ENCODE assay signal across 15 cellular contexts in the genomic region with DNA sequence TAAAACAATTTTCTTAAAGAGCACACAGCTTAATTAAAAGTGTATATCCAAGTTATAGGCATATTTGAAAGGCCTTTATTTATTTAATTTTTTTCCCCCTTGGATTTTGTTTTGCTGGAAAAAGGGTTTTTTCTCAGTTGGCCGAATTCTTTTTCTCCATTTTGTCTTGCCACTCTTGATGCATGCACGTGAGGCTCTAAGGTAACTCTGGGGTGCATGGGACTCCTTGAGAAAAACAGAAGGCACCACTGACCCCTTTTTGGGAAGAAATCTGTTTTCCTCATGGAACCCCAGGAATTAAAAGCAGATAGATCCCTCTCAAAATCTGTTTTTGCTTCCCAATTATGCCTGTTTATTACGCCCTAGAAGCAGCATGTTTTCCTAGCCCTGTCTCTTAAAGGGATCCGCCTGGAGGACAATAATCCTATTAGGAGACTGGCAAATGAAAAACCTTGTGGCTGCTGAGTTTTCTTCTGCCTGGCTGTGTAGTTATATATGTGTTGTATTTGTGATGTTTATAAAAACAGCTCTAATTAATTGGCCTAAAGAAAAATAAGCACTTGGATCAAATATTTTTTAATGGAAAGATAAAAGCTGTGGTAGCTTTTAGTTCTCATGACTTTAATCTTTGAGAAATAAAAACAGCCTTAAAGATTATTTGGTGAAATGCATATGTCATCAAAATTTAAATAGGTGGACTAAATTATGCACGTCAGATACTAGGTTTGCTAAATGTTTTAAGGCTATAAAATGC.
A peak's percentile ranks its signal among the peaks of the same experiment; 100 is the strongest.
DNase-seq lines count a peak whose midpoint lies in the region; ATAC-seq, FAIRE-seq and TF ChIP-seq lines count a peak whose summit lies in the region.
"Had no signal": no experiment of that assay in that cellular context is flagged by ENCODE, and none has a peak within 500 bp of the region (broad histone marks: within the 10 kb centered on the region; RNA-seq: fewer than 3 reads in every experiment).

No MANE protein-coding gene starts in this region.

- peak overlapping the region; percentile 71 for H3K27ac ChIP-seq in HUES64 (ENCODE audit: low read depth, low read length)
- H3K27ac ChIP-seq: coronary artery, lower lobe of right lung, psoas muscle had no signal

- H3K9me3 ChIP-seq in HUES64 (ENCODE audit: insufficient read depth, low read depth, low read length), result peaks cover 42% of the 10 kb centered on the region
- H3K9me3 ChIP-seq: psoas muscle had no signal

- H3K4me3 Mint-ChIP-seq in activated T-helper 17 cell treated with anti-CD3 and anti-CD28 coated beads, Interleukin-2, amount 50 U/mL, for 72 hours, result peak overlapping the region; percentile 17
- peak overlapping the region; percentile 86 for H3K4me3 Mint-ChIP-seq in nephron progenitor cell

- no peak for TF ChIP-seq POLR2A in GM12892 (IDR thresholded peaks at IDR 0.05; ENCODE audit: low read depth, low read length)

- H3K27me3 ChIP-seq in HUES64 (ENCODE audit: insufficient read depth, low read length), result no peaks in the 10 kb centered on the region

- H3K4me1 ChIP-seq in HUES64 (ENCODE audit: insufficient read depth, low read length), result peaks cover 7% of the 10 kb centered on the region
- H3K4me1 ChIP-seq: lower lobe of right lung, psoas muscle had no signal

- H3K4me1 Mint-ChIP-seq in activated T-helper 17 cell treated with anti-CD3 and anti-CD28 coated beads, Interleukin-2, amount 50 U/mL, for 72 hours, result no peaks in the 10 kb centered on the region
- peaks cover 6% of the 10 kb centered on the region for H3K4me1 Mint-ChIP-seq in nephron progenitor cell

- H3K4me3 ChIP-seq in HUES64 (ENCODE audit: low read length), result peak overlapping the region; percentile 74
- H3K4me3 ChIP-seq: coronary artery, lower lobe of right lung, psoas muscle had no signal

- peak; percentile 19 to 41 for DNase-seq in NCI-H2081 (lab: John Stamatoyannopoulos, UW)
- no peak for DNase-seq in NCI-H2081 treated with DMSO at 0.1 percent for 48 hours (lab: John Stamatoyannopoulos, UW)
- DNase-seq in nephron progenitor cell, result no peak
- DNase-seq in NCI-H1105 (lab: John Stamatoyannopoulos, UW), result no peak
- DNase-seq in NCI-H345 treated with DMSO at 0.1 percent for 48 hours (lab: John Stamatoyannopoulos, UW; ENCODE audit: unreplicated experiment), result no peak
- DNase-seq in GM12892 (ENCODE audit: insufficient read length), result no peak
- DNase-seq: foreskin fibroblast, lower lobe of right lung, NCI-H2171, psoas muscle had no signal

- WGBS in HUES64, result 35% methylated on average over 5 of the region's 5 CpGs

- H3K9me3 Mint-ChIP-seq in activated T-helper 17 cell treated with anti-CD3 and anti-CD28 coated beads, Interleukin-2, amount 50 U/mL, for 72 hours, result peaks cover 9% of the 10 kb centered on the region
- peaks cover 57% of the 10 kb centered on the region for H3K9me3 Mint-ChIP-seq in nephron progenitor cell

- H3K9ac ChIP-seq in HUES64 (ENCODE audit: low read depth, low read length), result peak overlapping the region; percentile 98

- no peak for TF ChIP-seq CTCF in nephron progenitor cell (IDR thresholded peaks at IDR 0.05)

- no peak overlapping the region for H3K27ac Mint-ChIP-seq in activated T-helper 17 cell treated with anti-CD3 and anti-CD28 coated beads, Interleukin-2, amount 50 U/mL, for 72 hours
- no peak overlapping the region for H3K27ac Mint-ChIP-seq in nephron progenitor cell

- peaks cover 44% of the 10 kb centered on the region for H3K36me3 ChIP-seq in HUES64 (ENCODE audit: insufficient read depth, low read length)
- H3K36me3 ChIP-seq: lower lobe of right lung had no signal

- no peak for FAIRE-seq in GM12892 (lab: Jason Lieb, UNC)

- no peaks in the 10 kb centered on the region for H3K27me3 Mint-ChIP-seq in activated T-helper 17 cell treated with anti-CD3 and anti-CD28 coated beads, Interleukin-2, amount 50 U/mL, for 72 hours
- no peaks in the 10 kb centered on the region for H3K27me3 Mint-ChIP-seq in nephron progenitor cell (ENCODE audit: low read depth, poor library complexity)

- ATAC-seq in activated T-helper 17 cell treated with anti-CD3 and anti-CD28 coated beads, Interleukin-2, amount 50 U/mL, for 72 hours (replicated peaks), result no peak
- ATAC-seq: activated naive CD4-positive, alpha-beta T cell treated with anti-CD3 and anti-CD28 coated beads, Interleukin-2, amount 50 U/mL, for 72 hours; lower lobe of right lung; psoas muscle; Right ventricle myocardium inferior had no signal

- H3K36me3 Mint-ChIP-seq in activated T-helper 17 cell treated with anti-CD3 and anti-CD28 coated beads, Interleukin-2, amount 50 U/mL, for 72 hours (ENCODE audit: low read depth), result no peaks in the 10 kb centered on the region
- H3K36me3 Mint-ChIP-seq in nephron progenitor cell (ENCODE audit: low read depth), result peaks cover 48% of the 10 kb centered on the region

Comparison
In these comparisons a context has a peak if more than half of its experiments do, and no peak if none do; other contexts are left out.
1. DNase-seq: peak in NCI-H2081 (2 of 2); none in NCI-H2081 treated with DMSO at 0.1 percent for 48 hours (single experiment), nephron progenitor cell (single experiment), NCI-H1105 (single experiment), NCI-H345 treated with DMSO at 0.1 percent for 48 hours (single experiment) and GM12892 (single experiment).